In genomic region chr19:46081928-46082727, GRCh38 we compare ENCODE assay signal across 8 cellular contexts. TPM values are rescaled to one million over a fixed set of nuclear protein-coding genes. Genes with fewer than 3 reads are reported as not detected.
DNase-seq lines count a peak whose midpoint lies in the region; ATAC-seq and TF ChIP-seq lines count a peak whose summit lies in the region.

No MANE protein-coding gene starts in this region.

- ATAC-seq in HG02973 (IDR thresholded peaks at IDR 0.05; ENCODE audit: unreplicated experiment) (no peak), GM19467 (IDR thresholded peaks at IDR 0.05; ENCODE audit: unreplicated experiment) (no peak)

- H3K36me3 ChIP-seq in Peyer's patch (no peaks in the 10 kb centered on the region), neuronal stem cell (replicated peaks in 1 of 2; ENCODE audit: control insufficient read depth in 2 of 2, insufficient read depth in 2 of 2, low read length in 2 of 2) (no peaks in the 10 kb centered on the region)

- H4K8ac ChIP-seq in neuronal stem cell (ENCODE audit: low read depth, low read length): no peak overlapping the region

- H4K91ac ChIP-seq in neuronal stem cell (ENCODE audit: low read depth, low read length, poor library complexity): no peak overlapping the region

- no peak overlapping the region for H2BK120ac ChIP-seq in neuronal stem cell (ENCODE audit: low read depth, low read length)

- peaks cover 2% of the 10 kb centered on the region for H3K36me3 Mint-ChIP-seq in activated CD4-positive, alpha-beta T cell treated with anti-CD3 and anti-CD28 coated beads, Interleukin-2, amount 10 ng/mL, durations not matched to agents 24 days and 14 days (ENCODE audit: low read depth)

- no peak overlapping the region for H3K27ac ChIP-seq in Peyer's patch
- H3K27ac ChIP-seq in neuronal stem cell (replicated peaks; ENCODE audit: low read length): no peak overlapping the region

- peaks cover 0 to 3% (median 0%) of the 10 kb centered on the region in 4 donors for H3K4me1 ChIP-seq in Peyer's patch
- peaks cover 0 to 4% of the 10 kb centered on the region in 2 donors for H3K4me1 ChIP-seq in neuronal stem cell (ENCODE audit: control insufficient read depth in 2 of 2, insufficient read depth in 1 of 2, low read depth in 1 of 2, low read length in 2 of 2)

- peaks cover 2% of the 10 kb centered on the region for H3K4me1 Mint-ChIP-seq in activated CD4-positive, alpha-beta T cell treated with anti-CD3 and anti-CD28 coated beads, Interleukin-2, amount 10 ng/mL, durations not matched to agents 24 days and 14 days

- H3K9me3 ChIP-seq in Peyer's patch (peaks cover 0 to 6% (median 2%) of the 10 kb centered on the region in 4 donors), neuronal stem cell (replicated peaks in 1 of 2; ENCODE audit: control insufficient read depth in 2 of 2, insufficient read depth in 1 of 2, low read depth in 1 of 2, low read length in 2 of 2) (peaks cover 9 to 12% of the 10 kb centered on the region in 2 donors)

- peaks cover 17% of the 10 kb centered on the region for H3K9me3 Mint-ChIP-seq in activated CD4-positive, alpha-beta T cell treated with anti-CD3 and anti-CD28 coated beads, Interleukin-2, amount 10 ng/mL, durations not matched to agents 24 days and 14 days

- H2BK12ac ChIP-seq in neuronal stem cell (ENCODE audit: low read length): no peak overlapping the region

- no peak overlapping the region for H2AFZ ChIP-seq in neuronal stem cell (ENCODE audit: low read length)

- no peak overlapping the region for H3K27ac Mint-ChIP-seq in activated CD4-positive, alpha-beta T cell treated with anti-CD3 and anti-CD28 coated beads, Interleukin-2, amount 10 ng/mL, durations not matched to agents 24 days and 14 days

- peak; percentile 12 to 83 (median 60) for TF ChIP-seq CTCF in Peyer's patch (IDR thresholded peaks at IDR 0.05)

- H2AK5ac ChIP-seq in neuronal stem cell (ENCODE audit: low read depth, low read length): no peak overlapping the region

- intact Hi-C loops in activated CD4-positive, alpha-beta T cell treated with anti-CD3 and anti-CD28 coated beads, Interleukin-2, amount 10 ng/mL, durations not matched to agents 24 days and 14 days (cut with micrococcal nuclease): loop anchor here (1.0 to 2.0 kb wide), 3 partner anchors 33 to 182 kb away; no protein-coding TSS in a partner anchor

- in situ Hi-C loops in KBM-7 (cut with MboI; ENCODE audit: low pct_unique_long_range_greater_than_20kb, low sequenced_read_pairs): no loop called here

- WGBS in neuronal stem cell (ENCODE audit: extremely low coverage in 2 of 2, insufficient read length in 2 of 2, insufficient replicate concordance in 1 of 2), 2 donors: no CpG with 5 or more reads among the region's 4 CpGs

- TF ChIP-seq POLR2A in Peyer's patch (IDR thresholded peaks at IDR 0.05): no peak
- TF ChIP-seq POLR2A in erythroblast (IDR thresholded peaks at IDR 0.05; ENCODE audit: low read length): no peak

- H3K27me3 Mint-ChIP-seq in activated CD4-positive, alpha-beta T cell treated with anti-CD3 and anti-CD28 coated beads, Interleukin-2, amount 10 ng/mL, durations not matched to agents 24 days and 14 days: peaks cover 46% of the 10 kb centered on the region

- peaks cover 0 to 4% of the 10 kb centered on the region in 2 donors for H3K27me3 ChIP-seq in Peyer's patch
- H3K27me3 ChIP-seq in neuronal stem cell (ENCODE audit: control insufficient read depth in 3 of 3, insufficient read depth in 3 of 3, low read depth in 1 of 3, low read length in 3 of 3): peaks cover 0 to 3% (median 2%) of the 10 kb centered on the region in 3 experiments

- no peak overlapping the region for H3K4ac ChIP-seq in neuronal stem cell (ENCODE audit: low read length)

- no peak overlapping the region for H3K14ac ChIP-seq in neuronal stem cell (ENCODE audit: low read length)

- peak; percentile 66 for DNase-seq in activated CD4-positive, alpha-beta T cell treated with anti-CD3 and anti-CD28 coated beads, Interleukin-2, amount 10 ng/mL, durations not matched to agents 24 days and 14 days
- no peak for DNase-seq in activated CD4-positive, alpha-beta T cell treated with anti-CD3 and anti-CD28 coated beads for 4 hours
- peak; percentile 53 for DNase-seq in KBM-7
- DNase-seq in Peyer's patch: no peak
- peak; percentile 17 to 46 for DNase-seq in erythroblast (lab: John Stamatoyannopoulos, UW)
- DNase-seq in neuronal stem cell (ENCODE audit: low spot score): peak; percentile 26

- H3K4me3 ChIP-seq in Peyer's patch: no peak overlapping the region
- H3K4me3 ChIP-seq in neuronal stem cell (ENCODE audit: low read length in 2 of 2): no peak overlapping the region

- H3K4me3 Mint-ChIP-seq in activated CD4-positive, alpha-beta T cell treated with anti-CD3 and anti-CD28 coated beads, Interleukin-2, amount 10 ng/mL, durations not matched to agents 24 days and 14 days: no peak overlapping the region

- no peak overlapping the region for H3K23ac ChIP-seq in neuronal stem cell (ENCODE audit: low read depth, low read length, poor library complexity)

- H2BK15ac ChIP-seq in neuronal stem cell (ENCODE audit: low read length): no peak overlapping the region

- no peak overlapping the region for H3K4me2 ChIP-seq in neuronal stem cell (ENCODE audit: insufficient read depth, low read length, poor library complexity, severe bottlenecking)

- H2BK5ac ChIP-seq in neuronal stem cell (ENCODE audit: low read length): no peak overlapping the region

- no peaks in the 10 kb centered on the region for H3K79me1 ChIP-seq in neuronal stem cell (ENCODE audit: low read depth, low read length)

- H3K18ac ChIP-seq in neuronal stem cell (ENCODE audit: low read length): no peak overlapping the region

- H3K9ac ChIP-seq in neuronal stem cell (ENCODE audit: low read depth, low read length, poor library complexity): no peak overlapping the region

RNA-seq across cellular contexts. Expression of gene IGFL4, which starts 41.3 kb away (rescaled TPM):
- total RNA-seq in activated CD4-positive, alpha-beta T cell treated with anti-CD3 and anti-CD28 coated beads, Interleukin-2, amount 10 ng/mL, durations not matched to agents 24 days and 14 days: not detected in 2 replicates
- total RNA-seq in Peyer's patch: not detected
- 0.61 TPM for polyA plus RNA-seq in neuronal stem cell (2013, experiment 1 of 2)
- 0.73 TPM for polyA plus RNA-seq in neuronal stem cell (2013, experiment 2 of 2)

RNA-seq across cellular contexts. Expression of gene IGFL3, which starts 42.4 kb away (rescaled TPM):
- total RNA-seq in activated CD4-positive, alpha-beta T cell treated with anti-CD3 and anti-CD28 coated beads, Interleukin-2, amount 10 ng/mL, durations not matched to agents 24 days and 14 days: not detected in 2 replicates
- not detected for total RNA-seq in Peyer's patch
- 0.08 TPM for polyA plus RNA-seq in neuronal stem cell (2013, experiment 1 of 2)
- polyA plus RNA-seq in neuronal stem cell (2013, experiment 2 of 2): 0.21 TPM

RNA-seq across cellular contexts. Expression of gene PGLYRP1, which starts 59.3 kb away (rescaled TPM):
- total RNA-seq in activated CD4-positive, alpha-beta T cell treated with anti-CD3 and anti-CD28 coated beads, Interleukin-2, amount 10 ng/mL, durations not matched to agents 24 days and 14 days: not detected in 2 replicates
- total RNA-seq in Peyer's patch: not detected
- polyA plus RNA-seq in neuronal stem cell (2013, experiment 1 of 2): not detected
- 0.06 TPM for polyA plus RNA-seq in neuronal stem cell (2013, experiment 2 of 2)

Comparison
In these comparisons a context has a peak if more than half of its experiments do, and no peak if none do; other contexts are left out.
1. DNase-seq: peak in activated CD4-positive, alpha-beta T cell treated with anti-CD3 and anti-CD28 coated beads, Interleukin-2, amount 10 ng/mL, durations not matched to agents 24 days and 14 days (single experiment), KBM-7 (single experiment), erythroblast (2 of 2) and neuronal stem cell (single experiment); none in activated CD4-positive, alpha-beta T cell treated with anti-CD3 and anti-CD28 coated beads for 4 hours (0 of 2) and Peyer's patch (0 of 3).